Comparison of ENCODE assay signal across 36 cellular contexts in the genomic region with DNA sequence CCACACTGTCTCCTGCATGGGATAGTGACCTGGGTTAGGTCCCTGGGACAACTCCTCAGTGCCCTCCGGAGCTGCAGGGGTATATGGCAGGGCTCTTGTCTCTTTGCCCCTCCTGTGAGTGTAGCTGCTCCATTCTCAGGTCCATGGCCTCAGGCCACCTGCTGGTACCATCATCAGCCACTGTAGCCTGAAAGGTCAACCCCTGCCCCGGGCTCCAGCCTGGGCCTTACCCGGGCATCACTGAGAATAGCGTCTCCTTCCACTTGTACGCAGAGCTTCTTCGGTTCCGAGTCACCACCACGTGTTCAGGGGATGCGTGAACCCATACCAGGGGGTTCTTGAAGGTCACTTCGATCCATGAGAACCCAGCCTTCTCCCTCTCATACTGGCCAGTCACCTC. TPM values are rescaled to one million over a fixed set of nuclear protein-coding genes. Genes with fewer than 3 reads are reported as not detected.
"Had no signal": no experiment of that assay in that cellular context is flagged by ENCODE, and none has a peak within 500 bp of the region (broad histone marks: within the 10 kb centered on the region; RNA-seq: fewer than 3 reads in every experiment).

No MANE protein-coding gene starts in this region.

- H3K4me1 ChIP-seq: adrenal gland, body of pancreas, breast epithelium had no signal

- H3K27me3 ChIP-seq: adrenal gland, body of pancreas, brain microvascular endothelial cell, breast epithelium had no signal

- FAIRE-seq: astrocyte, TTC549 had no signal

- H3K9me3 ChIP-seq: adrenal gland, body of pancreas, breast epithelium had no signal

- DNase-seq: activated B cell treated with CpG ODN at 0.5 μM for 24 hours; activated CD4-positive, alpha-beta memory T cell treated with anti-CD3 and anti-CD28 coated beads for 36 hours; activated CD4-positive, alpha-beta T cell treated with anti-CD3 and anti-CD28 coated beads for 4 hours; activated CD4-positive, alpha-beta T cell treated with anti-CD3 and anti-CD28 coated beads, Interleukin-2, amount 10 ng/mL, durations not matched to agents 24 days and 14 days; activated CD4-positive, alpha-beta T cell treated with anti-CD3 and anti-CD28 coated beads, Interleukin-2, amount 50 U/mL, for 1 hour; activated CD4-positive, alpha-beta T cell treated with anti-CD3 and anti-CD28 coated beads, Interleukin-2, amount 50 U/mL, for 4 hours; activated CD4-positive, CD25-positive, alpha-beta regulatory T cell treated with anti-CD3 and anti-CD28 coated beads, Interleukin-2, amount 50 U/mL, for 72 hours; activated CD8-positive, alpha-beta memory T cell treated with anti-CD3 and anti-CD28 coated beads, Interleukin-2, amount 50 U/mL, for 4 hours; activated CD8-positive, alpha-beta T cell treated with anti-CD3 and anti-CD28 coated beads for 36 hours; activated effector memory CD4-positive, alpha-beta T cell treated with anti-CD3 and anti-CD28 coated beads, Interleukin-2, amount 50 U/mL, for 16 hours; activated gamma-delta T cell treated with Interleukin-2 at 50 U/mL for 16 hours; activated naive CD4-positive, alpha-beta T cell; activated naive CD4-positive, alpha-beta T cell treated with anti-CD3 and anti-CD28 coated beads for 36 hours; activated naive CD4-positive, alpha-beta T cell treated with anti-CD3 and anti-CD28 coated beads, Interleukin-2, amount 50 U/mL, for 16 hours; activated naive CD8-positive, alpha-beta T cell treated with anti-CD3 and anti-CD28 coated beads for 36 hours; activated T-cell treated with anti-CD3 and anti-CD28 coated beads for 4 hours; activated T-cell treated with anti-CD3 and anti-CD28 coated beads, Interleukin-2, amount 50 U/mL, for 1 hour; activated T-cell treated with anti-CD3 and anti-CD28 coated beads, Interleukin-2, amount 50 U/mL, for 4 hours; activated T-cell treated with anti-CD3 and anti-CD28 coated beads, Interleukin-2, amount 50 U/mL, for 72 hours; adrenal gland; amniotic stem cell; aorta; body of pancreas; brain microvascular endothelial cell; central memory CD4-positive, alpha-beta T cell; T-helper 1 cell; T-helper 2 cell; T-helper 9 cell had no signal

- ATAC-seq: activated CD8-positive, alpha-beta T cell treated with anti-CD3 and anti-CD28 coated beads for 36 hours; activated naive CD4-positive, alpha-beta T cell treated with anti-CD3 and anti-CD28 coated beads, Interleukin-2, amount 50 U/mL, for 72 hours; activated T-cell treated with anti-CD3 and anti-CD28 coated beads, Interleukin-2, amount 50 U/mL, for 4 hours; activated T-cell treated with anti-CD3 and anti-CD28 coated beads, Interleukin-2, amount 50 U/mL, for 72 hours; activated T-helper 17 cell treated with anti-CD3 and anti-CD28 coated beads, Interleukin-2, amount 50 U/mL, for 72 hours; body of pancreas had no signal

- H3K36me3 ChIP-seq: brain microvascular endothelial cell, breast epithelium had no signal

- H3K4me3 ChIP-seq: adrenal gland, body of pancreas, breast epithelium had no signal

- H3K27ac ChIP-seq: adrenal gland, body of pancreas, brain microvascular endothelial cell, breast epithelium, VCaP had no signal

RNA-seq across cellular contexts. Expression of a gene that starts 18.2 kb away (rescaled TPM):
- total RNA-seq: activated CD8-positive, alpha-beta T cell treated with anti-CD3 and anti-CD28 coated beads for 36 hours; astrocyte had no signal

RNA-seq across cellular contexts. Expression of a gene that starts 22.1 kb away (rescaled TPM):
- total RNA-seq: activated B cell treated with CpG ODN at 0.5 μM for 24 hours; activated CD4-positive, alpha-beta memory T cell treated with anti-CD3 and anti-CD28 coated beads for 36 hours; activated CD4-positive, alpha-beta T cell treated with anti-CD3 and anti-CD28 coated beads, Interleukin-2, amount 10 ng/mL, durations not matched to agents 24 days and 14 days; activated CD8-positive, alpha-beta memory T cell treated with anti-CD3 and anti-CD28 coated beads for 36 hours; activated CD8-positive, alpha-beta T cell treated with anti-CD3 and anti-CD28 coated beads for 36 hours; activated naive CD4-positive, alpha-beta T cell treated with anti-CD3 and anti-CD28 coated beads for 36 hours; activated naive CD4-positive, alpha-beta T cell treated with anti-CD3 and anti-CD28 coated beads, Interleukin-2, amount 50 U/mL, for 72 hours; activated naive CD8-positive, alpha-beta T cell treated with anti-CD3 and anti-CD28 coated beads for 36 hours; activated T-cell treated with anti-CD3 and anti-CD28 coated beads, Interleukin-2, amount 50 U/mL, for 72 hours; activated T-helper 1 cell treated with anti-CD3 and anti-CD28 coated beads, Interleukin-12 subunit alpha, Interleukin-12 subunit beta, Interleukin-2, Interleukin-4 antibody, amounts not matched to agents 30 ng/mL and 10 ng/mL and 1 ng/mL, durations not matched to agents 14 hours and 24 hours and 36 hours; activated T-helper 17 cell treated with anti-CD3 and anti-CD28 coated beads, Interleukin-2, amount 50 U/mL, for 72 hours had no signal

RNA-seq across cellular contexts. Expression of a gene that starts 39.3 kb away (rescaled TPM):
- total RNA-seq: activated CD4-positive, alpha-beta memory T cell treated with anti-CD3 and anti-CD28 coated beads for 36 hours; activated CD4-positive, alpha-beta T cell treated with anti-CD3 and anti-CD28 coated beads, Interleukin-2, amount 10 ng/mL, durations not matched to agents 24 days and 14 days; activated CD8-positive, alpha-beta memory T cell treated with anti-CD3 and anti-CD28 coated beads for 36 hours; activated CD8-positive, alpha-beta T cell treated with anti-CD3 and anti-CD28 coated beads for 36 hours; activated naive CD4-positive, alpha-beta T cell treated with anti-CD3 and anti-CD28 coated beads for 36 hours; activated naive CD4-positive, alpha-beta T cell treated with anti-CD3 and anti-CD28 coated beads, Interleukin-2, amount 50 U/mL, for 72 hours; activated naive CD8-positive, alpha-beta T cell treated with anti-CD3 and anti-CD28 coated beads for 36 hours; activated T-cell treated with anti-CD3 and anti-CD28 coated beads, Interleukin-2, amount 50 U/mL, for 72 hours; activated T-helper 1 cell treated with anti-CD3 and anti-CD28 coated beads, Interleukin-12 subunit alpha, Interleukin-12 subunit beta, Interleukin-2, Interleukin-4 antibody, amounts not matched to agents 30 ng/mL and 10 ng/mL and 1 ng/mL, durations not matched to agents 14 hours and 24 hours and 36 hours; activated T-helper 17 cell treated with anti-CD3 and anti-CD28 coated beads, Interleukin-2, amount 50 U/mL, for 72 hours; aorta; astrocyte had no signal
